Comparison of ENCODE assay signal across 29 cellular contexts in the genomic region with DNA sequence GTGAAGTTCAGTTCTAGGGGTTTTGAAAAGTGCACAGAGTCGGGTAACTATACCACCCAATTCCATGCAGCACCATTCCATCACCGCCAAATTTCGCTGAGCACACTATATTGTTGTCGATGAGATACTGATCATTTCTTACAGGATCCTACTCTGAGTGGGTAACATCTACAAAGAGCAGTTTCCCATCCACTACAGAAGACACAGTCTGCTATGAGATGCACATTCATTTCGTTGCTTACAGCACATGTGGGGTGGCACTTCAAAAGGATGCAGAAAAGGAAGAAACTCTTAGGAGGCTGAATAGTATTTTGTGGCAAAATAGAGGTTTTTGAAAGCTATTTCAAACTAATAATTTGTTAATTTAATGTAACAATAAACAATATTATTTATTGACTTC.
"Had no signal": no experiment of that assay in that cellular context is flagged by ENCODE, and none has a peak within 500 bp of the region (broad histone marks: within the 10 kb centered on the region; RNA-seq: fewer than 3 reads in every experiment).

No MANE protein-coding gene starts in this region.

- H3K9me3 Mint-ChIP-seq: naive thymus-derived CD8-positive, alpha-beta T cell; natural killer cell treated with Interleukin-12 subunit alpha and Interleukin-12 subunit beta and Interleukin-15 and Interleukin-18, amount 100 ng/mL, for 72 hours; stimulated activated effector memory CD8-positive, alpha-beta T cell treated with anti-CD3 and anti-CD28 coated beads, Interleukin-12 subunit alpha, Interleukin-12 subunit beta, amount 100 ng/mL, for 72 hours; stimulated activated naive B cell treated with anti-CD40 and anti-IgM and Interleukin-4, amounts not matched to agents 10 μg/mL and 1 μg/mL and 100 μg/mL, for 72 hours; stimulated activated naive CD8-positive, alpha-beta T cell treated with anti-CD3 and anti-CD28 coated beads, Interleukin-15, Interleukin-2, amounts not matched to agents 100 ng/mL and 50 ng/mL, for 24 hours had no signal

- H3K9me3 ChIP-seq: neutrophil, pancreas, psoas muscle, right lobe of liver, sigmoid colon, stomach, thoracic aorta, thyroid gland, tibial nerve, upper lobe of left lung, vagina had no signal

- H3K4me1 Mint-ChIP-seq: nephron progenitor cell; neural crest cell; stimulated activated naive B cell treated with anti-CD40 and anti-IgM and Interleukin-4, amounts not matched to agents 10 μg/mL and 1 μg/mL and 100 μg/mL, for 72 hours had no signal

- H3K27ac ChIP-seq: neutrophil, pancreas, psoas muscle, right lobe of liver, sigmoid colon, stomach, thoracic aorta, thyroid gland, tibial nerve, upper lobe of left lung, vagina had no signal

- H3K36me3 Mint-ChIP-seq: natural killer cell treated with Interleukin-12 subunit alpha and Interleukin-12 subunit beta and Interleukin-15 and Interleukin-18, amount 100 ng/mL, for 72 hours; stimulated activated effector memory CD8-positive, alpha-beta T cell treated with anti-CD3 and anti-CD28 coated beads, Interleukin-12 subunit alpha, Interleukin-12 subunit beta, amount 100 ng/mL, for 72 hours; stimulated activated naive B cell treated with anti-CD40 and anti-IgM and Interleukin-4, amounts not matched to agents 10 μg/mL and 1 μg/mL and 100 μg/mL, for 72 hours had no signal

- DNase-seq: naive thymus-derived CD8-positive, alpha-beta T cell; nephron progenitor cell; nucleus accumbens; pancreas; posterior cingulate gyrus; psoas muscle; right cardiac atrium; right lobe of liver; sigmoid colon; small intestine; stimulated activated CD4-positive, alpha-beta T cell treated with anti-CD3 and anti-CD28 coated beads, Interleukin-15, amount 100 ng/mL, for 24 hours; stimulated activated CD4-positive, alpha-beta T cell treated with anti-CD3 and anti-CD28 coated beads, Interleukin-2, amount 100 ng/mL, for 24 hours; stimulated activated CD4-positive, alpha-beta T cell treated with anti-CD3 and anti-CD28 coated beads, Interleukin-2, amount 100 ng/mL, for 48 hours; stimulated activated CD4-positive, alpha-beta T cell treated with anti-CD3 and anti-CD28 coated beads, Interleukin-4, amount 100 ng/mL, for 24 hours; stimulated activated naive B cell treated with anti-CD40 and anti-IgM and Interleukin-4, amounts not matched to agents 10 μg/mL and 1 μg/mL and 100 μg/mL, for 72 hours; stimulated activated naive CD4-positive, alpha-beta T cell treated with Interleukin-2 at 50 U/mL for 16 hours; stomach; thyroid gland; trophoblast cell; upper lobe of left lung had no signal

- H3K36me3 ChIP-seq: neutrophil, pancreas, right lobe of liver, sigmoid colon, stomach, thoracic aorta, thyroid gland, tibial nerve, upper lobe of left lung, vagina had no signal

- H3K27me3 Mint-ChIP-seq: naive thymus-derived CD8-positive, alpha-beta T cell; stimulated activated naive CD8-positive, alpha-beta T cell treated with anti-CD3 and anti-CD28 coated beads, Interleukin-15, Interleukin-2, amounts not matched to agents 100 ng/mL and 50 ng/mL, for 24 hours had no signal

- H3K4me1 ChIP-seq: psoas muscle, sigmoid colon, stomach, thyroid gland, tibial nerve, upper lobe of left lung, vagina had no signal

- H3K4me3 ChIP-seq: pancreas, psoas muscle, right lobe of liver, sigmoid colon, stomach, thoracic aorta, thyroid gland, tibial nerve, upper lobe of left lung, vagina had no signal

- H3K4me3 Mint-ChIP-seq: naive thymus-derived CD8-positive, alpha-beta T cell; natural killer cell treated with Interleukin-12 subunit alpha and Interleukin-12 subunit beta and Interleukin-15 and Interleukin-18, amount 100 ng/mL, for 72 hours; nephron progenitor cell; neural crest cell; stimulated activated effector memory CD8-positive, alpha-beta T cell treated with anti-CD3 and anti-CD28 coated beads, Interleukin-12 subunit alpha, Interleukin-12 subunit beta, amount 100 ng/mL, for 72 hours; stimulated activated naive B cell treated with anti-CD40 and anti-IgM and Interleukin-4, amounts not matched to agents 10 μg/mL and 1 μg/mL and 100 μg/mL, for 72 hours; stimulated activated naive CD8-positive, alpha-beta T cell treated with anti-CD3 and anti-CD28 coated beads, Interleukin-15, Interleukin-2, amounts not matched to agents 100 ng/mL and 50 ng/mL, for 24 hours had no signal

- H3K27me3 ChIP-seq: pancreas, right lobe of liver, sigmoid colon, stomach, thyroid gland, tibial nerve, upper lobe of left lung, vagina had no signal

- H3K27ac Mint-ChIP-seq: naive thymus-derived CD8-positive, alpha-beta T cell; natural killer cell treated with Interleukin-12 subunit alpha and Interleukin-12 subunit beta and Interleukin-15 and Interleukin-18, amount 100 ng/mL, for 72 hours; nephron progenitor cell; progenitor cell of endocrine pancreas; stimulated activated effector memory CD8-positive, alpha-beta T cell treated with anti-CD3 and anti-CD28 coated beads, Interleukin-12 subunit alpha, Interleukin-12 subunit beta, amount 100 ng/mL, for 72 hours; stimulated activated naive B cell treated with anti-CD40 and anti-IgM and Interleukin-4, amounts not matched to agents 10 μg/mL and 1 μg/mL and 100 μg/mL, for 72 hours; stimulated activated naive CD8-positive, alpha-beta T cell treated with anti-CD3 and anti-CD28 coated beads, Interleukin-15, Interleukin-2, amounts not matched to agents 100 ng/mL and 50 ng/mL, for 24 hours had no signal

- ATAC-seq: naive thymus-derived CD8-positive, alpha-beta T cell; natural killer cell treated with Interleukin-12 subunit alpha and Interleukin-12 subunit beta and Interleukin-15 and Interleukin-18, amount 100 ng/mL, for 72 hours; pancreas; psoas muscle; right cardiac atrium; right lobe of liver; stimulated activated effector memory CD8-positive, alpha-beta T cell treated with anti-CD3 and anti-CD28 coated beads, Interleukin-12 subunit alpha, Interleukin-12 subunit beta, amount 100 ng/mL, for 72 hours; stimulated activated naive B cell treated with anti-CD40 and anti-IgM and Interleukin-4, amounts not matched to agents 10 μg/mL and 1 μg/mL and 100 μg/mL, for 72 hours had no signal
